7 cellular contexts compared by ENCODE assay signal in the genomic region with DNA sequence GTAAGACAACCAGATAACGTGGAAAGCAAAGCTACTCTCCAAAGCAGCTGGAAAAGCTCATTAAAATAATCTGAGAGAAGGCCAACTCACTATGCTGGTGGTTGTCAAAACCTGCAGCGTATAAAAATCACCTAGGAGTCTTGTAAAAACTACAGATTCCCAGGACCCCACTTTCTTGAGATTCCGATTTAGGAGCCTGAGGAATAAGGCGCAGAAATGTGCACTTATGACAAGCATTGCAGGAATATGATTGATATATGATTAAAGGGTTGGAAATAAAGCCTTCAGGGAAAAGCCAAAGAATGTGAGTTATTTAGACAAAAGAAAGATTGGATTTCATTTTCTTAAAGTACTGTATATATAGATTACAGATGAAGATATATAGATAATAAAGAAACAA.
"Had no signal": no experiment of that assay in that cellular context is flagged by ENCODE, and none has a peak within 500 bp of the region (broad histone marks: within the 10 kb centered on the region; RNA-seq: fewer than 3 reads in every experiment).

No MANE protein-coding gene starts in this region.

- H3K9me3 Mint-ChIP-seq: GM23338, HFFc6 had no signal

- DNase-seq: GM23248, GOT3, H7, HCEC 1CT, HFFc6 had no signal

- H3K27ac Mint-ChIP-seq: GM23338, HFFc6 had no signal

- H3K9me3 ChIP-seq: HAP-1 had no signal

- H3K4me3 Mint-ChIP-seq: GM23338, HFFc6 had no signal

- H3K4me3 ChIP-seq: GM23248, GM23338, HAP-1 had no signal

- H3K27ac ChIP-seq: GM23248 had no signal

- H3K9ac ChIP-seq: GM23248 had no signal

- H3K4me1 ChIP-seq: HAP-1 had no signal

- H2AFZ ChIP-seq: GM23248, GM23338 had no signal

- H3K36me3 ChIP-seq: HAP-1 had no signal

- H3K4me2 ChIP-seq: GM23338 had no signal
